ENCODE assay signal across 24 cellular contexts in the genomic region with DNA sequence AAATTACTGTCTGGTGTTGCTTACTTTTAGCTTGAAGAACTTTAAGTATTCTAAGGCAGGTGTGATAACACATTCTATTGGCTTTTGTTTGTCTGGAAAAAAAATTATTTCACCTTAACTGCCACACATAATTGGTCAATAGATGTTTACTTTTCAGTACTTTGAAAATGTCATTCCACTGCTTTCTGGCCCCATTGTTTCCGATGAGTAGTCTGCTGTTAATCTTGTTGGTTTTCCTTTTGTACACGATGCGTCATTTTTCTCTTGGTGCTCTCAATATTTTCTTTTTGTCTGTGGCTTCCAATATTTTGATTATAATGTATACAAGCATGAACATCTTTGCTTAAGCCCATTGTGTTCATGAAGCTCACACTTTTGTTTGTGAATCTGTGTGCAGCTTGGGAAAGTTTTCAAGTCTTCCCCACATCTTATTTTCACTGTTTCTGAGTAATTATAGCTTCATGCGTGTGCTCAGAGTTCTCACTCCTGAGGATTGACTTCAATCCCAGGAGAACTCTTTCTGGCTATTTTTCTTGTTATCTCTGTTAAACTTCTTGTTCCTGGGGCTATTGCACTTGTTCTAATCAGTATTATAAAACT.
"Had no signal": no experiment of that assay in that cellular context is flagged by ENCODE, and none has a peak within 500 bp of the region (broad histone marks: within the 10 kb centered on the region; RNA-seq: fewer than 3 reads in every experiment).

No MANE protein-coding gene starts in this region.

- DNase-seq: cortex of kidney; dorsolateral prefrontal cortex; effector CD8-positive, alpha-beta T cell; gastrocnemius medialis; heart right ventricle; hypothalamus; islet precursor cell; mammary epithelial cell; mucosa of descending colon; naive thymus-derived CD8-positive, alpha-beta T cell; posterior cingulate gyrus; sigmoid colon; stimulated activated CD4-positive, alpha-beta T cell treated with anti-CD3 and anti-CD28 coated beads, Interleukin-2, amount 100 ng/mL, for 24 hours; stimulated activated CD4-positive, alpha-beta T cell treated with anti-CD3 and anti-CD28 coated beads, Interleukin-4, amount 100 ng/mL, for 4 hours; stimulated activated naive B cell treated with anti-CD40 and anti-IgM and Interleukin-4, amounts not matched to agents 10 μg/mL and 1 μg/mL and 100 μg/mL, for 72 hours; stomach; substantia nigra; transverse colon had no signal

- H3K4me3 ChIP-seq: dorsolateral prefrontal cortex, esophagus muscularis mucosa, gastrocnemius medialis, heart right ventricle, mucosa of descending colon, sigmoid colon, skin epidermis, stomach, thoracic aorta, transverse colon had no signal

- H3K27me3 ChIP-seq: dorsolateral prefrontal cortex, esophagus muscularis mucosa, gastrocnemius medialis, heart right ventricle, neutrophil, sigmoid colon, stomach, transverse colon had no signal

- H3K9me3 ChIP-seq: gastrocnemius medialis, neutrophil, thoracic aorta had no signal

- H3K4me1 ChIP-seq: esophagus muscularis mucosa, gastrocnemius medialis, heart right ventricle, sigmoid colon, stomach, transverse colon had no signal

- H3K36me3 ChIP-seq: esophagus muscularis mucosa, gastrocnemius medialis, heart right ventricle, neutrophil, sigmoid colon, stomach, thoracic aorta, transverse colon had no signal

- H3K27ac ChIP-seq: dorsolateral prefrontal cortex, epithelial cell of prostate, esophagus muscularis mucosa, gastrocnemius medialis, heart right ventricle, neutrophil, sigmoid colon, skin epidermis, stomach, thoracic aorta, transverse colon had no signal

- ATAC-seq: gastrocnemius medialis; heart right ventricle; left lobe of liver; mucosa of descending colon; naive thymus-derived CD8-positive, alpha-beta T cell; stimulated activated naive B cell treated with anti-CD40 and anti-IgM and Interleukin-4, amounts not matched to agents 10 μg/mL and 1 μg/mL and 100 μg/mL, for 72 hours had no signal
